ENCODE assay signal across 2 cellular contexts in the genomic region with DNA sequence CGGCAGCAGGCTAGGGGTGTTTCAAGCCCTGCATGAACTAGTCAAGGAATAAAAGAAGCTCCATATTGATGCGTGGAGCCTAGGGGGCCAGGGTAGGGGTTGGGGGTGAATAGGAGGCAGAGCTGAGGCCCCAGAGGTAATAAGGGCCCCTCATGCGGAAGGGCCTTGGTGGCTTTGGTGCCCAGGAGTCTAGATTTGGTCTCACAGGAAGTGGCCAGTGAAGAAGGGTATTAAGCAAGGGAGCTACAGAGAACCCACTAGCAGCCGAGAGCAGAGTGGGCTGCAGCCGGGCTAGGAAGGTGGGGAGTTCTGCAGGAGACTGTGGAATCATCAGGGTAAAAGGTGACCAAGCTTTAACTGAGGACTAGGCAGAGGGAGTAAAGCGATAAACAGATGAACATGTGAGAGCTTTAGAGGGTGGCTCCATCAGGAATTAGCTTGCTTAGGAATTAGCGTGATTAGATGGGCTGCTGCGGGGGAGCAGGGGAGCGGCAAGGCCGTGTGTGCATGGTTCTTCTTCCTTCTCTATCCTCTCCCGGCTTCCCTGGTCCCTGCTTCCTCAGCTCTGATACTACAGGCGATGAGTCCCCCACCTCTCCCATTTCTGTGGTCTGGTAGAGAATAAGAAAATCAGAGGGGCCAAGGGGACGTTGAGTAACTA.
TF ChIP-seq lines count a peak whose summit lies in the region.

No MANE protein-coding gene starts in this region.

TF ChIP-seq in SK-N-SH, 30 proteins besides CTCF, POLR2A, EP300 and RAD21:
- TF ChIP-seq EZH2phosphoT487 (IDR thresholded peaks at IDR 0.05; ENCODE audit: borderline replicate concordance, low read depth): no peak
- no peak for TF ChIP-seq RFX5 (IDR thresholded peaks at IDR 0.05; ENCODE audit: low read length)
- TF ChIP-seq JUND (IDR thresholded peaks at IDR 0.05): no peak
- no peak for TF ChIP-seq RXRA (IDR thresholded peaks at IDR 0.05; ENCODE audit: borderline replicate concordance, low read depth)
- no peak for TF ChIP-seq FOSL2 (IDR thresholded peaks at IDR 0.05; ENCODE audit: borderline replicate concordance, low read depth)
- TF ChIP-seq, protein P1, sequence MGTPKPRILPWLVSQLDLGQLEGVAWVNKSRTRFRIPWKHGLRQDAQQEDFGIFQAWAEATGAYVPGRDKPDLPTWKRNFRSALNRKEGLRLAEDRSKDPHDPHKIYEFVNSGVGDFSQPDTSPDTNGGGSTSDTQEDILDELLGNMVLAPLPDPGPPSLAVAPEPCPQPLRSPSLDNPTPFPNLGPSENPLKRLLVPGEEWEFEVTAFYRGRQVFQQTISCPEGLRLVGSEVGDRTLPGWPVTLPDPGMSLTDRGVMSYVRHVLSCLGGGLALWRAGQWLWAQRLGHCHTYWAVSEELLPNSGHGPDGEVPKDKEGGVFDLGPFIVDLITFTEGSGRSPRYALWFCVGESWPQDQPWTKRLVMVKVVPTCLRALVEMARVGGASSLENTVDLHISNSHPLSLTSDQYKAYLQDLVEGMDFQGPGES (IDR thresholded peaks at IDR 0.05; ENCODE audit: low read depth, low read length): no peak
- TF ChIP-seq FOXJ3 (CRISPR knock-in tag; IDR thresholded peaks at IDR 0.05): no peak
- no peak for TF ChIP-seq GABPA (IDR thresholded peaks at IDR 0.05; ENCODE audit: low read depth)
- TF ChIP-seq ELF1 (IDR thresholded peaks at IDR 0.05): no peak
- no peak for TF ChIP-seq MXI1 (IDR thresholded peaks at IDR 0.05; ENCODE audit: low read depth, low read length)
- TF ChIP-seq NFIC (IDR thresholded peaks at IDR 0.05; ENCODE audit: borderline replicate concordance): no peak
- TF ChIP-seq RCOR1 (IDR thresholded peaks at IDR 0.05; ENCODE audit: low read length): no peak
- TF ChIP-seq TCF12 (IDR thresholded peaks at IDR 0.05): no peak
- no peak for TF ChIP-seq TEAD4 (IDR thresholded peaks at IDR 0.05; ENCODE audit: borderline replicate concordance, insufficient read depth)
- TF ChIP-seq REST (IDR thresholded peaks at IDR 0.05; ENCODE audit: low read depth, low read length): no peak
- TF ChIP-seq, protein P2, sequence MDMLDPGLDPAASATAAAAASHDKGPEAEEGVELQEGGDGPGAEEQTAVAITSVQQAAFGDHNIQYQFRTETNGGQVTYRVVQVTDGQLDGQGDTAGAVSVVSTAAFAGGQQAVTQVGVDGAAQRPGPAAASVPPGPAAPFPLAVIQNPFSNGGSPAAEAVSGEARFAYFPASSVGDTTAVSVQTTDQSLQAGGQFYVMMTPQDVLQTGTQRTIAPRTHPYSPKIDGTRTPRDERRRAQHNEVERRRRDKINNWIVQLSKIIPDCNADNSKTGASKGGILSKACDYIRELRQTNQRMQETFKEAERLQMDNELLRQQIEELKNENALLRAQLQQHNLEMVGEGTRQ (IDR thresholded peaks at IDR 0.05; ENCODE audit: borderline replicate concordance, low read depth, low read length): no peak

TF ChIP-seq in SK-N-SH treated with all-trans-retinoic acid at 6 μM for 48 hours, 23 proteins besides CTCF, POLR2A, EP300 and RAD21:
- TF ChIP-seq ARNTL (CRISPR knock-in tag; IDR thresholded peaks at IDR 0.05; ENCODE audit: borderline replicate concordance, low read depth) (no peak), PATZ1 (CRISPR knock-in tag; IDR thresholded peaks at IDR 0.05; ENCODE audit: borderline replicate concordance) (no peak), OSR1 (CRISPR knock-in tag; IDR thresholded peaks at IDR 0.05) (no peak), PPARA (CRISPR knock-in tag; IDR thresholded peaks at IDR 0.05; ENCODE audit: borderline replicate concordance) (no peak), ZNF565 (CRISPR knock-in tag; conservative IDR thresholded peaks at IDR 0.05; ENCODE audit: low read depth) (no peak), ZFP3 (CRISPR knock-in tag; IDR thresholded peaks at IDR 0.05) (no peak), TCF4 (CRISPR knock-in tag; IDR thresholded peaks at IDR 0.05; ENCODE audit: borderline replicate concordance) (no peak), RARB (CRISPR knock-in tag; IDR thresholded peaks at IDR 0.05) (no peak), ZNF8 (CRISPR knock-in tag; IDR thresholded peaks at IDR 0.05) (no peak), CSDC2 (CRISPR knock-in tag; IDR thresholded peaks at IDR 0.05) (no peak), ISL1 (CRISPR knock-in tag; IDR thresholded peaks at IDR 0.05) (no peak), ZFP30 (CRISPR knock-in tag; IDR thresholded peaks at IDR 0.05) (no peak), TSHZ2 (CRISPR knock-in tag; IDR thresholded peaks at IDR 0.05) (no peak), TOX (CRISPR knock-in tag; IDR thresholded peaks at IDR 0.05; ENCODE audit: borderline replicate concordance) (no peak), GLIS3 (CRISPR knock-in tag; IDR thresholded peaks at IDR 0.05) (no peak), BACH2 (CRISPR knock-in tag; IDR thresholded peaks at IDR 0.05; ENCODE audit: borderline replicate concordance) (no peak)
